In genomic region chr3:7576506-7576905, GRCh38 we compare ENCODE assay signal across 2 cellular contexts.
A peak's percentile ranks its signal among the peaks of the same experiment; 100 is the strongest.
TF ChIP-seq lines count a peak whose summit lies in the region.

No MANE protein-coding gene starts in this region.

TF ChIP-seq in SK-N-SH, 30 proteins besides CTCF, POLR2A, EP300 and RAD21 (continued from another document):
- peak; percentile 18; the same call in 1 of the 2 replicates for TF ChIP-seq GATA2 (CRISPR knock-in tag; IDR thresholded peaks at IDR 0.05)
- no peak for TF ChIP-seq EZH2phosphoT487 (IDR thresholded peaks at IDR 0.05; ENCODE audit: borderline replicate concordance, low read depth)
- peak; percentile 47; the same call in 1 of the 2 replicates for TF ChIP-seq TEAD4 (IDR thresholded peaks at IDR 0.05; ENCODE audit: borderline replicate concordance, insufficient read depth)
- TF ChIP-seq, protein P1, sequence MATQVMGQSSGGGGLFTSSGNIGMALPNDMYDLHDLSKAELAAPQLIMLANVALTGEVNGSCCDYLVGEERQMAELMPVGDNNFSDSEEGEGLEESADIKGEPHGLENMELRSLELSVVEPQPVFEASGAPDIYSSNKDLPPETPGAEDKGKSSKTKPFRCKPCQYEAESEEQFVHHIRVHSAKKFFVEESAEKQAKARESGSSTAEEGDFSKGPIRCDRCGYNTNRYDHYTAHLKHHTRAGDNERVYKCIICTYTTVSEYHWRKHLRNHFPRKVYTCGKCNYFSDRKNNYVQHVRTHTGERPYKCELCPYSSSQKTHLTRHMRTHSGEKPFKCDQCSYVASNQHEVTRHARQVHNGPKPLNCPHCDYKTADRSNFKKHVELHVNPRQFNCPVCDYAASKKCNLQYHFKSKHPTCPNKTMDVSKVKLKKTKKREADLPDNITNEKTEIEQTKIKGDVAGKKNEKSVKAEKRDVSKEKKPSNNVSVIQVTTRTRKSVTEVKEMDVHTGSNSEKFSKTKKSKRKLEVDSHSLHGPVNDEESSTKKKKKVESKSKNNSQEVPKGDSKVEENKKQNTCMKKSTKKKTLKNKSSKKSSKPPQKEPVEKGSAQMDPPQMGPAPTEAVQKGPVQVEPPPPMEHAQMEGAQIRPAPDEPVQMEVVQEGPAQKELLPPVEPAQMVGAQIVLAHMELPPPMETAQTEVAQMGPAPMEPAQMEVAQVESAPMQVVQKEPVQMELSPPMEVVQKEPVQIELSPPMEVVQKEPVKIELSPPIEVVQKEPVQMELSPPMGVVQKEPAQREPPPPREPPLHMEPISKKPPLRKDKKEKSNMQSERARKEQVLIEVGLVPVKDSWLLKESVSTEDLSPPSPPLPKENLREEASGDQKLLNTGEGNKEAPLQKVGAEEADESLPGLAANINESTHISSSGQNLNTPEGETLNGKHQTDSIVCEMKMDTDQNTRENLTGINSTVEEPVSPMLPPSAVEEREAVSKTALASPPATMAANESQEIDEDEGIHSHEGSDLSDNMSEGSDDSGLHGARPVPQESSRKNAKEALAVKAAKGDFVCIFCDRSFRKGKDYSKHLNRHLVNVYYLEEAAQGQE (IDR thresholded peaks at IDR 0.05; ENCODE audit: low read depth, low read length): no peak

TF ChIP-seq in SK-N-SH treated with all-trans-retinoic acid at 6 μM for 48 hours, 23 proteins besides CTCF, POLR2A, EP300 and RAD21 (continued from another document):
- TF ChIP-seq, protein P2, sequence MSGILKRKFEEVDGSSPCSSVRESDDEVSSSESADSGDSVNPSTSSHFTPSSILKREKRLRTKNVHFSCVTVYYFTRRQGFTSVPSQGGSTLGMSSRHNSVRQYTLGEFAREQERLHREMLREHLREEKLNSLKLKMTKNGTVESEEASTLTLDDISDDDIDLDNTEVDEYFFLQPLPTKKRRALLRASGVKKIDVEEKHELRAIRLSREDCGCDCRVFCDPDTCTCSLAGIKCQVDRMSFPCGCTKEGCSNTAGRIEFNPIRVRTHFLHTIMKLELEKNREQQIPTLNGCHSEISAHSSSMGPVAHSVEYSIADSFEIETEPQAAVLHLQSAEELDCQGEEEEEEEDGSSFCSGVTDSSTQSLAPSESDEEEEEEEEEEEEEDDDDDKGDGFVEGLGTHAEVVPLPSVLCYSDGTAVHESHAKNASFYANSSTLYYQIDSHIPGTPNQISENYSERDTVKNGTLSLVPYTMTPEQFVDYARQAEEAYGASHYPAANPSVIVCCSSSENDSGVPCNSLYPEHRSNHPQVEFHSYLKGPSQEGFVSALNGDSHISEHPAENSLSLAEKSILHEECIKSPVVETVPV (CRISPR knock-in tag; IDR thresholded peaks at IDR 0.05): peak; percentile 55; the same call in 1 of the 2 replicates
- TF ChIP-seq ESRRG (CRISPR knock-in tag; IDR thresholded peaks at IDR 0.05) (0 out of 2 replicates have a peak, but pooled peaks have one; percentile 36), BACH2 (CRISPR knock-in tag; IDR thresholded peaks at IDR 0.05; ENCODE audit: borderline replicate concordance) (no peak)
